ENCODE assay signal across 1 cellular context in the genomic region with DNA sequence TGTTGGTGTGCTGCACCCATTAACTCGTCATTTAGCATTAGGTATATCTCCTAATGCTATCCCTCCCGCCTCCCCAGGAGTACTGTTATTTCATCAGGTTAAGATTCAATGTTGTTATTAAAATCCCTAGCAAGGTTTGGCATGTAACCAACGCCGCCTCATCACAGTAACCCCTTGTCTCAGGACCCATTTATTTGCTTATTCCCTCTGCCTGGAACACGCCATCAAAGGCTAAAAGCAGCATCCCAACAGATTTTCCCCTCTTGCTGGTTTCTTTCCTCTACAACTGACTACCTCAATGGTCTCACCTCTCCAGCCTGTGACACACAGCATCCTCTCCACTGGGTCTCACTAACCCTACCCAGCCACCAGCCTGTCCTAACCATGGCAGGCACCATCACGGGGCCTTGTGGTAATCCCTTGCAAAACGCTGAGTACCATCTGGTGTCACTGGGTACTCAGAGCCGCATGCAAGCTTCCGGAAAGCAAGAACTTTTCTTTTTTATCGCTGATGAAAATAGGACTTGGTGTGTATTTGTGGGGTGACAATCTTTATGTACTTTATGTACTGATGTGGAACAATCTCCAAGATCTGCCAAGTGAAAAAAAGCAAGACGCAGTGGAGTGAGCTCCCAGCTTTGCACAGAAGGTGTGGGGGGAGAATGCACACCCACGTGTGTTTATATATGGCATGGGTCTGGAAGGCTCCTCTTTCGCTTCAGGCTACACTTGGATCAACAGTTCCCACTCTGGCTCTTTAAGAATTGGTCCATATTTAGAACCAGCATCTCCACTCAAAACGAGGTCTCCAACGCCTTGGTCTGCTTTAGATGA.
A peak's percentile ranks its signal among the peaks of the same experiment; 100 is the strongest.
TF ChIP-seq lines count a peak whose summit lies in the region.

No MANE protein-coding gene starts in this region.

TF ChIP-seq in A549, 52 proteins besides CTCF, POLR2A, EP300 and RAD21 (continued from another document):
- TF ChIP-seq, protein P1, sequence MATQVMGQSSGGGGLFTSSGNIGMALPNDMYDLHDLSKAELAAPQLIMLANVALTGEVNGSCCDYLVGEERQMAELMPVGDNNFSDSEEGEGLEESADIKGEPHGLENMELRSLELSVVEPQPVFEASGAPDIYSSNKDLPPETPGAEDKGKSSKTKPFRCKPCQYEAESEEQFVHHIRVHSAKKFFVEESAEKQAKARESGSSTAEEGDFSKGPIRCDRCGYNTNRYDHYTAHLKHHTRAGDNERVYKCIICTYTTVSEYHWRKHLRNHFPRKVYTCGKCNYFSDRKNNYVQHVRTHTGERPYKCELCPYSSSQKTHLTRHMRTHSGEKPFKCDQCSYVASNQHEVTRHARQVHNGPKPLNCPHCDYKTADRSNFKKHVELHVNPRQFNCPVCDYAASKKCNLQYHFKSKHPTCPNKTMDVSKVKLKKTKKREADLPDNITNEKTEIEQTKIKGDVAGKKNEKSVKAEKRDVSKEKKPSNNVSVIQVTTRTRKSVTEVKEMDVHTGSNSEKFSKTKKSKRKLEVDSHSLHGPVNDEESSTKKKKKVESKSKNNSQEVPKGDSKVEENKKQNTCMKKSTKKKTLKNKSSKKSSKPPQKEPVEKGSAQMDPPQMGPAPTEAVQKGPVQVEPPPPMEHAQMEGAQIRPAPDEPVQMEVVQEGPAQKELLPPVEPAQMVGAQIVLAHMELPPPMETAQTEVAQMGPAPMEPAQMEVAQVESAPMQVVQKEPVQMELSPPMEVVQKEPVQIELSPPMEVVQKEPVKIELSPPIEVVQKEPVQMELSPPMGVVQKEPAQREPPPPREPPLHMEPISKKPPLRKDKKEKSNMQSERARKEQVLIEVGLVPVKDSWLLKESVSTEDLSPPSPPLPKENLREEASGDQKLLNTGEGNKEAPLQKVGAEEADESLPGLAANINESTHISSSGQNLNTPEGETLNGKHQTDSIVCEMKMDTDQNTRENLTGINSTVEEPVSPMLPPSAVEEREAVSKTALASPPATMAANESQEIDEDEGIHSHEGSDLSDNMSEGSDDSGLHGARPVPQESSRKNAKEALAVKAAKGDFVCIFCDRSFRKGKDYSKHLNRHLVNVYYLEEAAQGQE (IDR thresholded peaks at IDR 0.05): no peak
- TF ChIP-seq JUN (IDR thresholded peaks at IDR 0.05) (peak in 1 of 2 experiments; percentile 28; a peak in 1 of 5 replicates), TFCP2L1 (CRISPR knock-in tag; IDR thresholded peaks at IDR 0.05) (peak; percentile 78), CEBPB (IDR thresholded peaks at IDR 0.05) (no peak), HOXB13 (CRISPR knock-in tag; IDR thresholded peaks at IDR 0.05; ENCODE audit: low read depth) (no peak), HOXA7 (CRISPR knock-in tag; IDR thresholded peaks at IDR 0.05) (peak; percentile 94)
- TF ChIP-seq, protein P2, sequence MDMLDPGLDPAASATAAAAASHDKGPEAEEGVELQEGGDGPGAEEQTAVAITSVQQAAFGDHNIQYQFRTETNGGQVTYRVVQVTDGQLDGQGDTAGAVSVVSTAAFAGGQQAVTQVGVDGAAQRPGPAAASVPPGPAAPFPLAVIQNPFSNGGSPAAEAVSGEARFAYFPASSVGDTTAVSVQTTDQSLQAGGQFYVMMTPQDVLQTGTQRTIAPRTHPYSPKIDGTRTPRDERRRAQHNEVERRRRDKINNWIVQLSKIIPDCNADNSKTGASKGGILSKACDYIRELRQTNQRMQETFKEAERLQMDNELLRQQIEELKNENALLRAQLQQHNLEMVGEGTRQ (IDR thresholded peaks at IDR 0.05): no peak
